Comparison of ENCODE assay signal across 22 cellular contexts in the genomic region with DNA sequence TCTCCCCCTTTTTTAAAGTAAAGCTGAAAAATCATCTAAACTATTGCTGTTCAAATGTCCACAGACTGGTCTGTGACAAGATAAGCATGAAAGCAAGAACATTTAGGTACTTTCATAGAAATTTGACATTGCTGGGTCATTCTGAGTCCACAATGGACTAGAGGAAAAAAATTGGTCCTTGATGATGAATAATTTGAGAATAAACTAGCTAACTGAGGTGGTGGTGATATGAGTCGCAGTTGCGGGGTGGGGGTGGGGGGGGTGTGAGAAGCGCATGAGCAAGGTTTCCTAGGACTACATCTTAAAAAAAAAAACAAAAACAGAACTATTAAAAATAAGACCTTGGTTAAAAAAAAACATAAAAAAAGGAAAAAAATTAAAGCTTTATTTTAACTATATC.
DNase-seq lines count a peak whose midpoint lies in the region.
"Had no signal": no experiment of that assay in that cellular context is flagged by ENCODE, and none has a peak within 500 bp of the region (broad histone marks: within the 10 kb centered on the region; RNA-seq: fewer than 3 reads in every experiment).

No MANE protein-coding gene starts in this region.

- no peak overlapping the region for H3K4me2 ChIP-seq in GM23248 (ENCODE audit: unreplicated experiment)
- H3K4me2 ChIP-seq: SK-N-SH had no signal

- no peak for DNase-seq in activated naive CD4-positive, alpha-beta T cell treated with anti-CD3 and anti-CD28 coated beads, Interleukin-2, amount 10 ng/mL, durations not matched to agents 7 days and 5 days
- no peak for DNase-seq in activated naive CD4-positive, alpha-beta T cell treated with anti-CD3 and anti-CD28 coated beads, Interleukin-2, amount 50 U/mL, for 16 hours
- DNase-seq in GM23248 (peak; percentile 3), KG1 (lab: John Stamatoyannopoulos, UW) (no peak), mesenteric fat pad (ENCODE audit: low spot score) (no peak)
- no peak for DNase-seq in activated T-helper 2 cell treated with anti-CD3 and anti-CD28 coated beads, Interferon-gamma antibody, Interleukin-2, Interleukin-4, amounts not matched to agents 10 μg/mL and 5 μg/mL and 100 μg/mL, durations not matched to agents 14 hours and 24 hours and 36 hours (ENCODE audit: low spot score)
- DNase-seq: activated naive CD4-positive, alpha-beta T cell treated with anti-CD3 and anti-CD28 coated beads for 36 hours; DMS79; heart right ventricle; left lung; midbrain; NCI-H1694; NCI-H69; pancreas; right cardiac atrium; SK-N-SH; substantia nigra had no signal

- H3K4me1 Mint-ChIP-seq in activated naive CD4-positive, alpha-beta T cell treated with anti-CD3 and anti-CD28 coated beads, Interleukin-2, amount 10 ng/mL, durations not matched to agents 7 days and 5 days = peaks cover 42% of the 10 kb centered on the region
- peaks cover 53% of the 10 kb centered on the region for H3K4me1 Mint-ChIP-seq in activated T-helper 2 cell treated with anti-CD3 and anti-CD28 coated beads, Interferon-gamma antibody, Interleukin-2, Interleukin-4, amounts not matched to agents 10 μg/mL and 5 μg/mL and 100 μg/mL, durations not matched to agents 14 hours and 24 hours and 36 hours (ENCODE audit: low read depth)
- peaks cover 69% of the 10 kb centered on the region for H3K4me1 Mint-ChIP-seq in stimulated activated naive CD8-positive, alpha-beta T cell treated with anti-CD3 and anti-CD28 coated beads, Interleukin-15, Interleukin-2, amounts not matched to agents 100 ng/mL and 50 ng/mL, for 24 hours (ENCODE audit: low read depth)
- H3K4me1 Mint-ChIP-seq: nephron, WTC11 had no signal

- WGBS in GM23248 (ENCODE audit: low coverage in 1 of 2, low lambda C conversion rate in 2 of 2, missing lambda C conversion rate in 2 of 2), 2 experiments = 97% methylated on average over 3 of the region's 3 CpGs

- no peak overlapping the region for H3K4me3 Mint-ChIP-seq in activated naive CD4-positive, alpha-beta T cell treated with anti-CD3 and anti-CD28 coated beads, Interleukin-2, amount 10 ng/mL, durations not matched to agents 7 days and 5 days
- peak overlapping the region; percentile 49 for H3K4me3 Mint-ChIP-seq in activated T-helper 2 cell treated with anti-CD3 and anti-CD28 coated beads, Interferon-gamma antibody, Interleukin-2, Interleukin-4, amounts not matched to agents 10 μg/mL and 5 μg/mL and 100 μg/mL, durations not matched to agents 14 hours and 24 hours and 36 hours (ENCODE audit: low read depth)
- H3K4me3 Mint-ChIP-seq in stimulated activated naive CD8-positive, alpha-beta T cell treated with anti-CD3 and anti-CD28 coated beads, Interleukin-15, Interleukin-2, amounts not matched to agents 100 ng/mL and 50 ng/mL, for 24 hours = peak overlapping the region; percentile 52
- H3K4me3 Mint-ChIP-seq: activated naive CD4-positive, alpha-beta T cell treated with anti-CD3 and anti-CD28 coated beads for 36 hours; nephron; WTC11 had no signal

- peaks cover 19% of the 10 kb centered on the region for H3K79me2 ChIP-seq in GM23248 (ENCODE audit: insufficient read depth)

- H3K36me3 ChIP-seq in GM23248 (ENCODE audit: low read depth) = 0 out of 2 replicates have a peak, but pooled peaks cover 8% of the 10 kb centered on the region
- H3K36me3 ChIP-seq: pancreas had no signal

- H3K27me3 Mint-ChIP-seq in activated naive CD4-positive, alpha-beta T cell treated with anti-CD3 and anti-CD28 coated beads, Interleukin-2, amount 10 ng/mL, durations not matched to agents 7 days and 5 days = no peaks in the 10 kb centered on the region
- no peaks in the 10 kb centered on the region for H3K27me3 Mint-ChIP-seq in activated T-helper 2 cell treated with anti-CD3 and anti-CD28 coated beads, Interferon-gamma antibody, Interleukin-2, Interleukin-4, amounts not matched to agents 10 μg/mL and 5 μg/mL and 100 μg/mL, durations not matched to agents 14 hours and 24 hours and 36 hours (ENCODE audit: low read depth)
- no peaks in the 10 kb centered on the region for H3K27me3 Mint-ChIP-seq in stimulated activated naive CD8-positive, alpha-beta T cell treated with anti-CD3 and anti-CD28 coated beads, Interleukin-15, Interleukin-2, amounts not matched to agents 100 ng/mL and 50 ng/mL, for 24 hours

- H3K9me2 ChIP-seq in GM23248 (ENCODE audit: insufficient read depth) = no peaks in the 10 kb centered on the region
- H3K9me2 ChIP-seq: SK-N-SH had no signal

- no peaks in the 10 kb centered on the region for H3K4me1 ChIP-seq in GM23248 (ENCODE audit: insufficient read depth)

- no peaks in the 10 kb centered on the region for H3K9me3 Mint-ChIP-seq in activated naive CD4-positive, alpha-beta T cell treated with anti-CD3 and anti-CD28 coated beads, Interleukin-2, amount 10 ng/mL, durations not matched to agents 7 days and 5 days
- peaks cover 4% of the 10 kb centered on the region for H3K9me3 Mint-ChIP-seq in activated T-helper 2 cell treated with anti-CD3 and anti-CD28 coated beads, Interferon-gamma antibody, Interleukin-2, Interleukin-4, amounts not matched to agents 10 μg/mL and 5 μg/mL and 100 μg/mL, durations not matched to agents 14 hours and 24 hours and 36 hours
- no peaks in the 10 kb centered on the region for H3K9me3 Mint-ChIP-seq in stimulated activated naive CD8-positive, alpha-beta T cell treated with anti-CD3 and anti-CD28 coated beads, Interleukin-15, Interleukin-2, amounts not matched to agents 100 ng/mL and 50 ng/mL, for 24 hours
- H3K9me3 Mint-ChIP-seq: activated naive CD4-positive, alpha-beta T cell treated with anti-CD3 and anti-CD28 coated beads for 36 hours; nephron; WTC11 had no signal

- no peaks in the 10 kb centered on the region for H3F3A ChIP-seq in GM23248 (ENCODE audit: insufficient read depth)

- H3K27me3 ChIP-seq in GM23248 (replicated peaks; ENCODE audit: insufficient read depth) = no peaks in the 10 kb centered on the region
- H3K27me3 ChIP-seq: heart right ventricle, left lung, pancreas had no signal

- H2AFZ ChIP-seq in GM23248 = no peak overlapping the region

- CTCF ChIA-PET in activated naive CD4-positive, alpha-beta T cell treated with anti-CD3 and anti-CD28 coated beads, Interleukin-2, amount 10 ng/mL, durations not matched to agents 7 days and 5 days (lab: Charles Lee) = interaction anchor here (1.2 kb wide), 1 partner anchor 64 kb away, joined by 3 read pairs; no protein-coding TSS in a partner anchor

- no peak overlapping the region for H3K9ac ChIP-seq in GM23248
- H3K9ac ChIP-seq: SK-N-SH had no signal

- no peaks in the 10 kb centered on the region for H4K20me1 ChIP-seq in GM23248 (ENCODE audit: insufficient read depth)

- H3K27ac Mint-ChIP-seq in activated naive CD4-positive, alpha-beta T cell treated with anti-CD3 and anti-CD28 coated beads, Interleukin-2, amount 10 ng/mL, durations not matched to agents 7 days and 5 days = peak overlapping the region; percentile 62
- H3K27ac Mint-ChIP-seq in activated T-helper 2 cell treated with anti-CD3 and anti-CD28 coated beads, Interferon-gamma antibody, Interleukin-2, Interleukin-4, amounts not matched to agents 10 μg/mL and 5 μg/mL and 100 μg/mL, durations not matched to agents 14 hours and 24 hours and 36 hours = peak overlapping the region; percentile 67
- peak overlapping the region; percentile 73 for H3K27ac Mint-ChIP-seq in stimulated activated naive CD8-positive, alpha-beta T cell treated with anti-CD3 and anti-CD28 coated beads, Interleukin-15, Interleukin-2, amounts not matched to agents 100 ng/mL and 50 ng/mL, for 24 hours
- H3K27ac Mint-ChIP-seq: activated naive CD4-positive, alpha-beta T cell treated with anti-CD3 and anti-CD28 coated beads for 36 hours; nephron; WTC11 had no signal

- H3K9me3 ChIP-seq in GM23248 (ENCODE audit: low read depth) = no peaks in the 10 kb centered on the region
- H3K9me3 ChIP-seq: heart right ventricle, left lung, pancreas, SK-N-SH had no signal

- peaks cover 33% of the 10 kb centered on the region for H3K36me3 Mint-ChIP-seq in activated naive CD4-positive, alpha-beta T cell treated with anti-CD3 and anti-CD28 coated beads, Interleukin-2, amount 10 ng/mL, durations not matched to agents 7 days and 5 days
- H3K36me3 Mint-ChIP-seq in activated T-helper 2 cell treated with anti-CD3 and anti-CD28 coated beads, Interferon-gamma antibody, Interleukin-2, Interleukin-4, amounts not matched to agents 10 μg/mL and 5 μg/mL and 100 μg/mL, durations not matched to agents 14 hours and 24 hours and 36 hours (ENCODE audit: low read depth) = peaks cover 74% of the 10 kb centered on the region
- H3K36me3 Mint-ChIP-seq in stimulated activated naive CD8-positive, alpha-beta T cell treated with anti-CD3 and anti-CD28 coated beads, Interleukin-15, Interleukin-2, amounts not matched to agents 100 ng/mL and 50 ng/mL, for 24 hours (ENCODE audit: low read depth) = peaks cover 60% of the 10 kb centered on the region

- intact Hi-C loops in activated T-helper 2 cell treated with anti-CD3 and anti-CD28 coated beads, Interferon-gamma antibody, Interleukin-2, Interleukin-4, amounts not matched to agents 10 μg/mL and 5 μg/mL and 100 μg/mL, durations not matched to agents 14 hours and 24 hours and 36 hours (cut with micrococcal nuclease) = loop anchor here (5.0 kb wide), 1 partner anchor 38 kb away; no protein-coding TSS in a partner anchor

- H3K27ac ChIP-seq in GM23248 = no peak overlapping the region
- H3K27ac ChIP-seq: C4-2B, heart right ventricle, left lung, pancreas, RWPE1 had no signal

- in situ Hi-C loops in GM23248 (cut with MboI) = no loop called here

- no peak overlapping the region for H3K4me3 ChIP-seq in GM23248
- H3K4me3 ChIP-seq: heart right ventricle, left lung, pancreas had no signal
